Comparison of ENCODE assay signal across 16 cellular contexts in the genomic region with DNA sequence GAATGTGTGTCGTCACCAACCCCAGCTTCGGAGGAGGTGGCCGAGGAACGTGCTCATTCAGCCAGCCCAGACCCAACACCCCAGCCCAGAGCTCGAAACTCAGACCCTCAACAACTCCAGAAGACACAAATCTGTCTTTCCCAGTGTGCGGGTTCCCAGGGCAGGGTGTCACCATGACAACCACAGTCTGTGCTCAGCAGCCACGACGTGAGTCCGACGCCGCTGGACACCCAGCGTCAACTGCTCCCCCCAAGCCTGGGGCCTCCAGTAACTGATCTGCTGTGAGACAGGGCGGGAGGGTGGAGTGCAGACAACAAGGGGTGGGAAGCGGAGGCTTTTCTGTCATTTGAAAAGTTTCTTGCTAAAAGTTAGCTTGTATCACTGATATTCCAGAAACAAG.
DNase-seq lines count a peak whose midpoint lies in the region; ATAC-seq, FAIRE-seq and TF ChIP-seq lines count a peak whose summit lies in the region.
"Had no signal": no experiment of that assay in that cellular context is flagged by ENCODE, and none has a peak within 500 bp of the region (broad histone marks: within the 10 kb centered on the region; RNA-seq: fewer than 3 reads in every experiment).

No MANE protein-coding gene starts in this region.

- no peaks in the 10 kb centered on the region for H3K27me3 ChIP-seq in right atrium auricular region
- H3K27me3 ChIP-seq: BE2C had no signal

- TF ChIP-seq POLR2A in lower leg skin (IDR thresholded peaks at IDR 0.05) = no peak

- peak; percentile 91 for FAIRE-seq in urothelium cell line (lab: Jason Lieb, UNC)
- FAIRE-seq: G401.6, H1 had no signal

- no peaks in the 10 kb centered on the region for H3K9me3 Mint-ChIP-seq in activated naive CD8-positive, alpha-beta T cell (ENCODE audit: low read depth)
- no peaks in the 10 kb centered on the region for H3K9me3 Mint-ChIP-seq in activated naive CD8-positive, alpha-beta T cell treated with anti-CD3 and anti-CD28 coated beads, Interleukin-2, amount 50 U/mL, for 24 hours
- H3K9me3 Mint-ChIP-seq in T-cell = no peaks in the 10 kb centered on the region
- H3K9me3 Mint-ChIP-seq in naive thymus-derived CD8-positive, alpha-beta T cell = no peaks in the 10 kb centered on the region

- no peaks in the 10 kb centered on the region for H3K27me3 Mint-ChIP-seq in activated naive CD8-positive, alpha-beta T cell
- no peaks in the 10 kb centered on the region for H3K27me3 Mint-ChIP-seq in activated naive CD8-positive, alpha-beta T cell treated with anti-CD3 and anti-CD28 coated beads, Interleukin-2, amount 50 U/mL, for 24 hours
- no peaks in the 10 kb centered on the region for H3K27me3 Mint-ChIP-seq in T-cell
- no peaks in the 10 kb centered on the region for H3K27me3 Mint-ChIP-seq in naive thymus-derived CD8-positive, alpha-beta T cell

- H3K27ac ChIP-seq in right atrium auricular region = no peak overlapping the region
- H3K27ac ChIP-seq: PC-9 had no signal

- no peak for ATAC-seq in activated naive CD8-positive, alpha-beta T cell treated with anti-CD3 and anti-CD28 coated beads, Interleukin-2, amount 50 U/mL, for 24 hours
- ATAC-seq in T-cell (replicated peaks in 1 of 4) = no peak
- ATAC-seq in naive thymus-derived CD8-positive, alpha-beta T cell = no peak

- intact Hi-C loops in lower leg skin (cut with DNase I; ENCODE audit: low total_unique reads) = no loop called here

- TF ChIP-seq CTCF in lower leg skin (IDR thresholded peaks at IDR 0.05) (no peak), right atrium auricular region (IDR thresholded peaks at IDR 0.05) (no peak)

- H3K4me1 ChIP-seq in right atrium auricular region = peaks cover 0 to 7% of the 10 kb centered on the region in 2 donors

- peak overlapping the region; percentile 46 for H3K27ac Mint-ChIP-seq in activated naive CD8-positive, alpha-beta T cell
- no peak overlapping the region for H3K27ac Mint-ChIP-seq in activated naive CD8-positive, alpha-beta T cell treated with anti-CD3 and anti-CD28 coated beads, Interleukin-2, amount 50 U/mL, for 24 hours
- peak overlapping the region; percentile 72 to 94 for H3K27ac Mint-ChIP-seq in T-cell
- H3K27ac Mint-ChIP-seq in naive thymus-derived CD8-positive, alpha-beta T cell = peak overlapping the region in 9 of 10 donors; percentile 24 to 97 (median 87)

- H3K4me1 Mint-ChIP-seq in activated naive CD8-positive, alpha-beta T cell (ENCODE audit: low read depth) = peaks cover 37% of the 10 kb centered on the region
- H3K4me1 Mint-ChIP-seq in activated naive CD8-positive, alpha-beta T cell treated with anti-CD3 and anti-CD28 coated beads, Interleukin-2, amount 50 U/mL, for 24 hours = peaks cover 15% of the 10 kb centered on the region
- peaks cover 37 to 44% (median 38%) of the 10 kb centered on the region in 3 donors for H3K4me1 Mint-ChIP-seq in T-cell
- H3K4me1 Mint-ChIP-seq in naive thymus-derived CD8-positive, alpha-beta T cell = peaks cover 17 to 48% (median 35%) of the 10 kb centered on the region in 4 donors

- H3K36me3 Mint-ChIP-seq in activated naive CD8-positive, alpha-beta T cell = peaks cover 2% of the 10 kb centered on the region
- peaks cover 7% of the 10 kb centered on the region for H3K36me3 Mint-ChIP-seq in activated naive CD8-positive, alpha-beta T cell treated with anti-CD3 and anti-CD28 coated beads, Interleukin-2, amount 50 U/mL, for 24 hours (ENCODE audit: low read depth)
- H3K36me3 Mint-ChIP-seq in T-cell = peaks cover 3% of the 10 kb centered on the region
- H3K36me3 Mint-ChIP-seq in naive thymus-derived CD8-positive, alpha-beta T cell = no peaks in the 10 kb centered on the region

- 89 to 92% methylated on average over 14 of the region's 14 CpGs for WGBS in lower leg skin, 2 donors

- DNase-seq in activated naive CD8-positive, alpha-beta T cell treated with anti-CD3 and anti-CD28 coated beads, Interleukin-2, amount 50 U/mL, for 24 hours = no peak
- DNase-seq in T-cell (no peak), urothelium cell line (ENCODE audit: low spot score) (no peak), lower leg skin (ENCODE audit: low spot score in 2 of 2) (no peak), right atrium auricular region (ENCODE audit: low spot score) (no peak)
- DNase-seq in naive thymus-derived CD8-positive, alpha-beta T cell = no peak
- DNase-seq in activated naive CD4-positive, alpha-beta T cell treated with anti-CD3 and anti-CD28 coated beads, Interleukin-2, amount 50 U/mL, for 16 hours = no peak
- DNase-seq: NCI-H187, NCI-H2107, NCI-H226, NCI-H524, PC-9 had no signal

- POLR2A ChIA-PET in T-cell (lab: Charles Lee) = interaction anchor here in 1 of 2 donors (0.7 kb wide), 1 partner anchor 10 kb away, joined by 5 read pairs; no protein-coding TSS in a partner anchor
- POLR2A ChIA-PET in naive thymus-derived CD8-positive, alpha-beta T cell (lab: Charles Lee) = interaction anchor here (1.3 to 1.6 kb wide), 3 partner anchors 17 to 126 kb away, joined by 4 to 7 read pairs (median 4); no protein-coding TSS in a partner anchor

- no peaks in the 10 kb centered on the region for H3K9me3 ChIP-seq in right atrium auricular region
- H3K9me3 ChIP-seq: BE2C had no signal

- H3K4me3 ChIP-seq in lower leg skin (ENCODE audit: low read depth, poor library complexity, severe bottlenecking) (no peak overlapping the region), right atrium auricular region (no peak overlapping the region)
- H3K4me3 ChIP-seq: PC-9 had no signal

- no peak overlapping the region for H3K4me3 Mint-ChIP-seq in activated naive CD8-positive, alpha-beta T cell
- H3K4me3 Mint-ChIP-seq in activated naive CD8-positive, alpha-beta T cell treated with anti-CD3 and anti-CD28 coated beads, Interleukin-2, amount 50 U/mL, for 24 hours = no peak overlapping the region
- peak overlapping the region in 1 of 3 donors; percentile 71 for H3K4me3 Mint-ChIP-seq in T-cell
- H3K4me3 Mint-ChIP-seq in naive thymus-derived CD8-positive, alpha-beta T cell = peak overlapping the region in 9 of 10 donors; percentile 39 to 85 (median 77)

- CTCF ChIA-PET in T-cell (lab: Charles Lee) = no interaction called here

- no peaks in the 10 kb centered on the region for H3K36me3 ChIP-seq in right atrium auricular region

Comparison
In these comparisons a context has a peak if more than half of its experiments do, and no peak if none do; other contexts are left out.
1. H3K4me3 Mint-ChIP-seq: peak in naive thymus-derived CD8-positive, alpha-beta T cell (9 of 10); none in activated naive CD8-positive, alpha-beta T cell (single experiment) and activated naive CD8-positive, alpha-beta T cell treated with anti-CD3 and anti-CD28 coated beads, Interleukin-2, amount 50 U/mL, for 24 hours (single experiment).